In the genomic region with DNA sequence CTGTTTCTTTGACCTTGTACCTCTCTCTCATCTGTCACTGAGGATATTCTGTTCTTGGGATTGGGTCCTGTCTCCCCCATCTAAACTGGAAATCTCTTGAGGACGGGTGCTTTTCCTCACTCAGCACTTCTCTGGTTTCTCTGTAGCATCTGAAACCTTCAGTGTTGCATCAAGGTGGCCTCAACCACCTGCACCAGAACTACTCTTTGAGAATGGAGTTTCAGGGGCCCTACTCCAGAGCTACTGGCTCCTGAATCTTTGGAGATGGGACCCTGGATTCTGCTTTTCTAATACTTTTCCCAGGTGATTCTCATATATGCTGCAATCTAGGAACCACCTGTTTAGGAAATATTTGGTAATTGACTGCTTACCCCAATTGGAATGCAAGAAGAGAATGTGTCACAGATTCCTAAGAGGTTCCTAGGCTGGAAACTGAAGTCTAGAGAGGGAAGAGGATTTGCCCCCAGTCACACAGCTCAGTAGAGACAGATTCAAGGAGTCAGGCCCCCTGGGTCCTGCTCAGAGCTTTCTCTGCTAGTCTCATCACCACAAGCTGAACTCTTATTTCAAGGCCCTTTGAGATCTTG, we compare ENCODE assay signal across 8 cellular contexts. TPM values are rescaled to one million over a fixed set of nuclear protein-coding genes. Genes with fewer than 3 reads are reported as not detected.
A peak's percentile ranks its signal among the peaks of the same experiment; 100 is the strongest.
DNase-seq lines count a peak whose midpoint lies in the region; ATAC-seq and TF ChIP-seq lines count a peak whose summit lies in the region.

No MANE protein-coding gene starts in this region.

- no peak overlapping the region for H2BK15ac ChIP-seq in mesenchymal stem cell (ENCODE audit: low read depth, poor library complexity, severe bottlenecking)

- peak overlapping the region in 8 of 10 experiments; percentile 8 to 47 (median 31); a peak in 13 of 20 replicates for H3K4me3 ChIP-seq in BLaER1 treated with 17β-estradiol and CSF1 and Interleukin-3, amounts not matched to agents 10 nM and 100 nM
- H3K4me3 ChIP-seq in mesenchymal stem cell (ENCODE audit: insufficient read depth in 1 of 2, low read depth in 1 of 2, low read length in 2 of 2) (no peak overlapping the region), SK-N-SH (ENCODE audit: low read depth in 2 of 2, low read length in 1 of 2) (no peak overlapping the region)

- peak overlapping the region in 10 of 11 experiments; percentile 20 to 98 (median 96); a peak in 19 of 22 replicates for H3K27ac ChIP-seq in BLaER1 treated with 17β-estradiol and CSF1 and Interleukin-3, amounts not matched to agents 10 nM and 100 nM
- no peak overlapping the region for H3K27ac ChIP-seq in mesenchymal stem cell (ENCODE audit: low read length, poor library complexity, severe bottlenecking)
- H3K27ac ChIP-seq in SK-N-SH (ENCODE audit: low read depth in 2 of 2, low read length in 1 of 2): no peak overlapping the region

- H4K8ac ChIP-seq in mesenchymal stem cell (ENCODE audit: low read length): no peak overlapping the region

- H3K9ac ChIP-seq in BLaER1 treated with 17β-estradiol and CSF1 and Interleukin-3, amounts not matched to agents 10 nM and 100 nM: peak overlapping the region in 9 of 11 experiments; percentile 25 to 90 (median 60); a peak in 18 of 22 replicates
- H3K9ac ChIP-seq in mesenchymal stem cell (ENCODE audit: low read length) (no peak overlapping the region), SK-N-SH (no peak overlapping the region)

- H2BK120ac ChIP-seq in mesenchymal stem cell (ENCODE audit: low read depth, low read length): no peak overlapping the region

- no peak for TF ChIP-seq RAD21 in SK-N-SH (IDR thresholded peaks at IDR 0.05; ENCODE audit: low read length)

- H3K36me3 Mint-ChIP-seq in activated CD4-positive, alpha-beta memory T cell treated with anti-CD3 and anti-CD28 coated beads for 36 hours: peaks cover 97% of the 10 kb centered on the region

- H3K9me3 Mint-ChIP-seq in activated CD4-positive, alpha-beta memory T cell treated with anti-CD3 and anti-CD28 coated beads for 36 hours: no peaks in the 10 kb centered on the region

- no peaks in the 10 kb centered on the region for H3K27me3 Mint-ChIP-seq in activated CD4-positive, alpha-beta memory T cell treated with anti-CD3 and anti-CD28 coated beads for 36 hours

- no peaks in the 10 kb centered on the region for H3K9me3 ChIP-seq in BLaER1 treated with 17β-estradiol and CSF1 and Interleukin-3, amounts not matched to agents 10 nM and 100 nM (replicated peaks in 1 of 11)
- no peaks in the 10 kb centered on the region for H3K9me3 ChIP-seq in mesenchymal stem cell (ENCODE audit: control insufficient read depth, low read length)
- no peaks in the 10 kb centered on the region for H3K9me3 ChIP-seq in SK-N-SH

- no peaks in the 10 kb centered on the region for H3K79me2 ChIP-seq in SK-N-SH (ENCODE audit: insufficient read depth)

- TF ChIP-seq CTCF in SK-N-SH (IDR thresholded peaks at IDR 0.05): no peak

- 93% methylated on average over 1 of the region's 1 CpG for WGBS in mesenchymal stem cell
- 79% methylated on average over 1 of the region's 1 CpG for WGBS in SK-N-SH (ENCODE audit: low lambda C conversion rate)

- H2AFZ ChIP-seq in mesenchymal stem cell (ENCODE audit: low read depth, low read length): no peak overlapping the region
- no peak overlapping the region for H2AFZ ChIP-seq in SK-N-SH (ENCODE audit: low read depth)

- H3K36me3 ChIP-seq in BLaER1 treated with 17β-estradiol and CSF1 and Interleukin-3, amounts not matched to agents 10 nM and 100 nM: peaks cover 55 to 84% (median 70%) of the 10 kb centered on the region in 11 experiments
- H3K36me3 ChIP-seq in mesenchymal stem cell (ENCODE audit: control insufficient read depth in 1 of 2, insufficient read depth in 2 of 2, low read depth in 1 of 2, low read length in 2 of 2) (no peaks in the 10 kb centered on the region), SK-N-SH (replicated peaks in 1 of 2; ENCODE audit: control insufficient read depth in 1 of 2, insufficient read depth in 2 of 2, low read length in 1 of 2) (no peaks in the 10 kb centered on the region)

- no peak overlapping the region for H3K23ac ChIP-seq in mesenchymal stem cell (ENCODE audit: low read length in 2 of 2)

- H2BK12ac ChIP-seq in mesenchymal stem cell (ENCODE audit: low read length in 2 of 2): no peak overlapping the region

- H4K91ac ChIP-seq in mesenchymal stem cell (ENCODE audit: low read length): no peak overlapping the region

- no peak overlapping the region for H3K4ac ChIP-seq in mesenchymal stem cell (ENCODE audit: low read depth in 1 of 2, low read length in 2 of 2)

- POLR2A ChIA-PET in activated CD4-positive, alpha-beta memory T cell treated with anti-CD3 and anti-CD28 coated beads for 36 hours (lab: Charles Lee): interaction anchor here (0.6 to 16.3 kb wide), 7 partner anchors 8 to 28 kb away, joined by 3 to 546 read pairs (median 4); no protein-coding TSS in a partner anchor
- POLR2A ChIA-PET in SK-N-SH (lab: Yijun Ruan, JAX): no interaction called here

- H3K79me1 ChIP-seq in mesenchymal stem cell (replicated peaks; ENCODE audit: low read length, poor library complexity, severe bottlenecking): no peaks in the 10 kb centered on the region

- H3K4me1 ChIP-seq in BLaER1 treated with 17β-estradiol and CSF1 and Interleukin-3, amounts not matched to agents 10 nM and 100 nM: peaks cover 90 to 100% (median 100%) of the 10 kb centered on the region in 10 experiments
- H3K4me1 ChIP-seq in mesenchymal stem cell (ENCODE audit: control insufficient read depth, insufficient read depth, low read depth, low read length) (peaks cover 3% of the 10 kb centered on the region), SK-N-SH (ENCODE audit: control insufficient read depth in 1 of 2, insufficient read depth in 2 of 2, low read depth in 1 of 2, low read length in 1 of 2) (no peaks in the 10 kb centered on the region)

- no peak overlapping the region for H3K14ac ChIP-seq in mesenchymal stem cell (ENCODE audit: low read length in 2 of 2)

- no peak for DNase-seq in activated CD4-positive, alpha-beta memory T cell treated with anti-CD3 and anti-CD28 coated beads for 36 hours
- DNase-seq in DMS53 (lab: John Stamatoyannopoulos, UW): no peak
- no peak for DNase-seq in mesenchymal stem cell
- no peak for DNase-seq in SK-N-SH
- DNase-seq in inferior parietal cortex (ENCODE audit: extremely low spot score): no peak

- no peak overlapping the region for H2BK5ac ChIP-seq in mesenchymal stem cell (ENCODE audit: low read depth, low read length, poor library complexity, severe bottlenecking)

- no peaks in the 10 kb centered on the region for H3K27me3 ChIP-seq in BLaER1 treated with 17β-estradiol and CSF1 and Interleukin-3, amounts not matched to agents 10 nM and 100 nM
- peaks cover 3 to 31% of the 10 kb centered on the region in 2 experiments for H3K27me3 ChIP-seq in mesenchymal stem cell (ENCODE audit: control insufficient read depth in 1 of 2, insufficient read depth in 1 of 2, low read length in 2 of 2)
- H3K27me3 ChIP-seq in SK-N-SH (ENCODE audit: insufficient read depth): no peaks in the 10 kb centered on the region

- H3K27ac Mint-ChIP-seq in activated CD4-positive, alpha-beta memory T cell treated with anti-CD3 and anti-CD28 coated beads for 36 hours: peak overlapping the region; percentile 99

- H3K4me3 Mint-ChIP-seq in activated CD4-positive, alpha-beta memory T cell treated with anti-CD3 and anti-CD28 coated beads for 36 hours: peak overlapping the region; percentile 72

- no peaks in the 10 kb centered on the region for H3F3A ChIP-seq in SK-N-SH (replicated peaks; ENCODE audit: insufficient read depth)

- H3K18ac ChIP-seq in mesenchymal stem cell (ENCODE audit: low read depth in 1 of 2, low read length in 2 of 2): no peak overlapping the region

- H3K4me1 Mint-ChIP-seq in activated CD4-positive, alpha-beta memory T cell treated with anti-CD3 and anti-CD28 coated beads for 36 hours (ENCODE audit: low read depth): peaks cover 84% of the 10 kb centered on the region

- no peak for TF ChIP-seq EP300 in SK-N-SH (IDR thresholded peaks at IDR 0.05; ENCODE audit: borderline replicate concordance in 1 of 2, low read depth in 1 of 2, low read length in 1 of 2)

- H3K4me2 ChIP-seq in BLaER1 treated with 17β-estradiol and CSF1 and Interleukin-3, amounts not matched to agents 10 nM and 100 nM: peak overlapping the region; percentile 92 to 100 (median 99)
- no peak overlapping the region for H3K4me2 ChIP-seq in mesenchymal stem cell (ENCODE audit: low read length, poor library complexity, severe bottlenecking)
- no peak overlapping the region for H3K4me2 ChIP-seq in SK-N-SH

- no peak overlapping the region for H2AK5ac ChIP-seq in mesenchymal stem cell (ENCODE audit: low read length, severe bottlenecking)

- H3K9me2 ChIP-seq in SK-N-SH: no peaks in the 10 kb centered on the region

- ATAC-seq in GM19043 (IDR thresholded peaks at IDR 0.05; ENCODE audit: low read depth, unreplicated experiment): peak; percentile 35
- peak; percentile 24 for ATAC-seq in HG02981 (IDR thresholded peaks at IDR 0.05; ENCODE audit: unreplicated experiment)

- peaks cover 0 to 79% (median 48%) of the 10 kb centered on the region in 11 experiments; a peak in 15 of 22 replicates for H4K20me1 ChIP-seq in BLaER1 treated with 17β-estradiol and CSF1 and Interleukin-3, amounts not matched to agents 10 nM and 100 nM
- no peaks in the 10 kb centered on the region for H4K20me1 ChIP-seq in SK-N-SH (ENCODE audit: insufficient read depth)

- intact Hi-C loops in activated CD4-positive, alpha-beta memory T cell treated with anti-CD3 and anti-CD28 coated beads for 36 hours (cut with micrococcal nuclease): loop anchor here (1.0 kb wide), 4 partner anchors 11 to 27 kb away; no protein-coding TSS in a partner anchor

- CTCF ChIA-PET in activated CD4-positive, alpha-beta memory T cell treated with anti-CD3 and anti-CD28 coated beads for 36 hours (lab: Charles Lee): interaction anchor here (0.9 to 20.9 kb wide), 8 partner anchors 9 to 93 kb away, joined by 3 to 588 read pairs (median 9); partner anchors contain the start of genes IKBKE and RASSF5
- CTCF ChIA-PET in SK-N-SH (lab: Yijun Ruan, JAX): interaction anchor here (0.6 to 2.4 kb wide), 4 partner anchors 18 to 465 kb away, joined by 3 to 12 read pairs (median 10); no protein-coding TSS in a partner anchor

TF ChIP-seq in SK-N-SH, 30 proteins besides CTCF, POLR2A, EP300 and RAD21 (continues in another document):
- no peak for TF ChIP-seq TAF1 (IDR thresholded peaks at IDR 0.05; ENCODE audit: borderline replicate concordance, low read depth, low read length)
- no peak for TF ChIP-seq TEAD4 (IDR thresholded peaks at IDR 0.05; ENCODE audit: borderline replicate concordance, insufficient read depth)

RNA-seq across cellular contexts. Expression of gene EIF2D, which starts 48.8 kb away (rescaled TPM):
- total RNA-seq in activated CD4-positive, alpha-beta memory T cell treated with anti-CD3 and anti-CD28 coated beads for 36 hours: 10 to 100 TPM; 84.6 to 87.5 TPM
- 35.2 TPM for polyA plus RNA-seq in mesenchymal stem cell (2013, experiment 1 of 2)
- 37.7 TPM for polyA plus RNA-seq in mesenchymal stem cell (2013, experiment 2 of 2)
- 59.5 and 83.2 TPM in 2 replicates for polyA plus RNA-seq in SK-N-SH (2012; rRNA removed)
- polyA plus RNA-seq in SK-N-SH (2012; cell fraction: cytosol; rRNA removed): 55.4 and 68.8 TPM in 2 replicates
- polyA plus RNA-seq in SK-N-SH (2012; cell fraction: nucleus; rRNA removed): 77.6 and 111 TPM in 2 replicates

RNA-seq across cellular contexts. Expression of gene RASSF5, which starts 56.1 kb away (rescaled TPM):
- 100 to 1,000 TPM; 203 TPM for total RNA-seq in activated CD4-positive, alpha-beta memory T cell treated with anti-CD3 and anti-CD28 coated beads for 36 hours
- polyA plus RNA-seq in mesenchymal stem cell (2013, experiment 1 of 2): 0.93 TPM
- 1.2 TPM for polyA plus RNA-seq in mesenchymal stem cell (2013, experiment 2 of 2)
- 1.7 and 2.2 TPM in 2 replicates for polyA plus RNA-seq in SK-N-SH (2012; rRNA removed)
- polyA plus RNA-seq in SK-N-SH (2012; cell fraction: cytosol; rRNA removed): 1.6 and 1.8 TPM in 2 replicates
- 4.4 and 5.0 TPM in 2 replicates for polyA plus RNA-seq in SK-N-SH (2012; cell fraction: nucleus; rRNA removed)

Comparison
In these comparisons a context has a peak if more than half of its experiments do, and no peak if none do; other contexts are left out.
1. H3K27ac ChIP-seq: peak in BLaER1 treated with 17β-estradiol and CSF1 and Interleukin-3, amounts not matched to agents 10 nM and 100 nM (10 of 11); none in mesenchymal stem cell (single experiment) and SK-N-SH (0 of 2).
2. H3K4me2 ChIP-seq: peak in BLaER1 treated with 17β-estradiol and CSF1 and Interleukin-3, amounts not matched to agents 10 nM and 100 nM (11 of 11); none in mesenchymal stem cell (single experiment) and SK-N-SH (single experiment).
3. H3K4me3 ChIP-seq: peak in BLaER1 treated with 17β-estradiol and CSF1 and Interleukin-3, amounts not matched to agents 10 nM and 100 nM (8 of 10); none in mesenchymal stem cell (0 of 2) and SK-N-SH (0 of 2).
4. H3K9ac ChIP-seq: peak in BLaER1 treated with 17β-estradiol and CSF1 and Interleukin-3, amounts not matched to agents 10 nM and 100 nM (9 of 11); none in mesenchymal stem cell (single experiment) and SK-N-SH (single experiment).